15 cellular contexts compared by ENCODE assay signal in genomic region chr2:216243026-216243425, GRCh38.
"Had no signal": no experiment of that assay in that cellular context is flagged by ENCODE, and none has a peak within 500 bp of the region (broad histone marks: within the 10 kb centered on the region; RNA-seq: fewer than 3 reads in every experiment).

No MANE protein-coding gene starts in this region.

- H3K9me3 Mint-ChIP-seq: stimulated activated naive B cell treated with anti-CD40 and anti-IgM and Interleukin-4, amounts not matched to agents 10 μg/mL and 1 μg/mL and 100 μg/mL, for 72 hours had no signal

- H3K27me3 Mint-ChIP-seq: naive thymus-derived CD8-positive, alpha-beta T cell; stimulated activated naive B cell treated with anti-CD40 and anti-IgM and Interleukin-4, amounts not matched to agents 10 μg/mL and 1 μg/mL and 100 μg/mL, for 72 hours; stimulated activated naive CD8-positive, alpha-beta T cell treated with anti-CD3 and anti-CD28 coated beads, Interleukin-15, amount 100 ng/mL, for 72 hours had no signal

- ATAC-seq: left lobe of liver; mucosa of descending colon; naive thymus-derived CD8-positive, alpha-beta T cell; psoas muscle; right lobe of liver; stimulated activated naive B cell treated with anti-CD40 and anti-IgM and Interleukin-4, amounts not matched to agents 10 μg/mL and 1 μg/mL and 100 μg/mL, for 72 hours; stimulated activated naive CD8-positive, alpha-beta T cell treated with anti-CD3 and anti-CD28 coated beads, Interleukin-15, amount 100 ng/mL, for 72 hours had no signal

- H3K27ac Mint-ChIP-seq: stimulated activated naive B cell treated with anti-CD40 and anti-IgM and Interleukin-4, amounts not matched to agents 10 μg/mL and 1 μg/mL and 100 μg/mL, for 72 hours had no signal

- DNase-seq: dermis blood vessel endothelial cell; erythroblast; foreskin melanocyte; heart left ventricle; mammary epithelial cell; mucosa of descending colon; naive thymus-derived CD8-positive, alpha-beta T cell; psoas muscle; stimulated activated CD4-positive, alpha-beta T cell treated with anti-CD3 and anti-CD28 coated beads, Interleukin-2, amount 100 ng/mL, for 24 hours; stimulated activated CD4-positive, alpha-beta T cell treated with anti-CD3 and anti-CD28 coated beads, Interleukin-4, amount 100 ng/mL, for 4 hours; stimulated activated naive B cell treated with anti-CD40 and anti-IgM and Interleukin-4, amounts not matched to agents 10 μg/mL and 1 μg/mL and 100 μg/mL, for 72 hours; stimulated activated naive CD8-positive, alpha-beta T cell treated with anti-CD3 and anti-CD28 coated beads, Interleukin-15, amount 100 ng/mL, for 72 hours; testis had no signal

- H3K4me1 Mint-ChIP-seq: stimulated activated naive B cell treated with anti-CD40 and anti-IgM and Interleukin-4, amounts not matched to agents 10 μg/mL and 1 μg/mL and 100 μg/mL, for 72 hours had no signal

- H3K4me3 Mint-ChIP-seq: naive thymus-derived CD8-positive, alpha-beta T cell; stimulated activated naive B cell treated with anti-CD40 and anti-IgM and Interleukin-4, amounts not matched to agents 10 μg/mL and 1 μg/mL and 100 μg/mL, for 72 hours; stimulated activated naive CD8-positive, alpha-beta T cell treated with anti-CD3 and anti-CD28 coated beads, Interleukin-15, amount 100 ng/mL, for 72 hours had no signal
